19 cellular contexts compared by ENCODE assay signal in genomic region chr5:95393279-95393678, GRCh38. TPM values are rescaled to one million over a fixed set of nuclear protein-coding genes. Genes with fewer than 3 reads are reported as not detected.
"Had no signal": no experiment of that assay in that cellular context is flagged by ENCODE, and none has a peak within 500 bp of the region (broad histone marks: within the 10 kb centered on the region; RNA-seq: fewer than 3 reads in every experiment).

No MANE protein-coding gene starts in this region.

- H3K27ac Mint-ChIP-seq: activated CD8-positive, alpha-beta T cell treated with anti-CD3 and anti-CD28 coated beads, Interleukin-2, amount 10 ng/mL, durations not matched to agents 7 days and 5 days; natural killer cell treated with Interleukin-12 subunit alpha and Interleukin-12 subunit beta and Interleukin-15 and Interleukin-18, amount 100 ng/mL, for 72 hours; stimulated activated naive B cell treated with anti-CD40 and anti-IgM and Interleukin-4, amounts not matched to agents 10 μg/mL and 1 μg/mL and 100 μg/mL, for 72 hours; T-helper 1 cell treated with Interleukin-12 subunit alpha and Interleukin-12 subunit beta and Interleukin-4 antibody, amounts not matched to agents 30 μg/mL and 1 μg/mL, for 36 hours had no signal

- DNase-seq: activated CD4-positive, alpha-beta T cell treated with anti-CD3 and anti-CD28 coated beads for 48 hours; activated CD8-positive, alpha-beta memory T cell treated with anti-CD3 and anti-CD28 coated beads, Interleukin-2, amount 50 U/mL, for 48 hours; activated CD8-positive, alpha-beta T cell treated with anti-CD3 and anti-CD28 coated beads, Interleukin-2, amount 10 ng/mL, durations not matched to agents 7 days and 5 days; activated naive CD4-positive, alpha-beta T cell; caudate nucleus; colonic mucosa; effector memory CD4-positive, alpha-beta T cell; left cardiac atrium; stimulated activated CD4-positive, alpha-beta T cell treated with anti-CD3 and anti-CD28 coated beads, Interleukin-2, amount 100 ng/mL, for 24 hours; stimulated activated naive B cell treated with anti-CD40 and anti-IgM and Interleukin-4, amounts not matched to agents 10 μg/mL and 1 μg/mL and 100 μg/mL, for 72 hours; transverse colon had no signal

- H3K27ac ChIP-seq: ascending aorta, colonic mucosa, hepatocyte, transverse colon had no signal

- H3K9me3 Mint-ChIP-seq: natural killer cell treated with Interleukin-12 subunit alpha and Interleukin-12 subunit beta and Interleukin-15 and Interleukin-18, amount 100 ng/mL, for 72 hours; T-helper 1 cell treated with Interleukin-12 subunit alpha and Interleukin-12 subunit beta and Interleukin-4 antibody, amounts not matched to agents 30 μg/mL and 1 μg/mL, for 36 hours had no signal

- H3K4me1 ChIP-seq: ascending aorta, colonic mucosa, transverse colon had no signal

- H3K4me3 ChIP-seq: ascending aorta, colonic mucosa, hepatocyte, transverse colon had no signal

- H3K9me3 ChIP-seq: ascending aorta, colonic mucosa, transverse colon had no signal

- H3K27me3 ChIP-seq: ascending aorta, colonic mucosa, transverse colon had no signal

- H3K79me2 ChIP-seq: hepatocyte had no signal

- H3K4me2 ChIP-seq: hepatocyte had no signal

- H3K36me3 Mint-ChIP-seq: natural killer cell treated with Interleukin-12 subunit alpha and Interleukin-12 subunit beta and Interleukin-15 and Interleukin-18, amount 100 ng/mL, for 72 hours; stimulated activated naive B cell treated with anti-CD40 and anti-IgM and Interleukin-4, amounts not matched to agents 10 μg/mL and 1 μg/mL and 100 μg/mL, for 72 hours had no signal

- H3K36me3 ChIP-seq: ascending aorta, colonic mucosa, transverse colon had no signal

- H3K4me3 Mint-ChIP-seq: activated CD8-positive, alpha-beta T cell treated with anti-CD3 and anti-CD28 coated beads, Interleukin-2, amount 10 ng/mL, durations not matched to agents 7 days and 5 days; natural killer cell treated with Interleukin-12 subunit alpha and Interleukin-12 subunit beta and Interleukin-15 and Interleukin-18, amount 100 ng/mL, for 72 hours; stimulated activated naive B cell treated with anti-CD40 and anti-IgM and Interleukin-4, amounts not matched to agents 10 μg/mL and 1 μg/mL and 100 μg/mL, for 72 hours; T-helper 1 cell treated with Interleukin-12 subunit alpha and Interleukin-12 subunit beta and Interleukin-4 antibody, amounts not matched to agents 30 μg/mL and 1 μg/mL, for 36 hours had no signal

RNA-seq across cellular contexts. Expression of gene FAM81B, which starts 2.1 kb away (rescaled TPM):
- total RNA-seq: activated CD8-positive, alpha-beta T cell treated with anti-CD3 and anti-CD28 coated beads, Interleukin-2, amount 10 ng/mL, durations not matched to agents 7 days and 5 days; ascending aorta; colonic mucosa; epithelial cell of proximal tubule; mammary epithelial cell; natural killer cell treated with Interleukin-12 subunit alpha and Interleukin-12 subunit beta and Interleukin-15 and Interleukin-18, amount 100 ng/mL, for 72 hours; sciatic nerve; subcutaneous adipose tissue; transverse colon had no signal
- polyA plus RNA-seq: hepatocyte, mammary epithelial cell had no signal
